9 cellular contexts compared by ENCODE assay signal in genomic region chr1:109493227-109493626, GRCh38. TPM values are rescaled to one million over a fixed set of nuclear protein-coding genes. Genes with fewer than 3 reads are reported as not detected.
DNase-seq lines count a peak whose midpoint lies in the region; ATAC-seq and TF ChIP-seq lines count a peak whose summit lies in the region.
"Had no signal": no experiment of that assay in that cellular context is flagged by ENCODE, and none has a peak within 500 bp of the region (broad histone marks: within the 10 kb centered on the region; RNA-seq: fewer than 3 reads in every experiment).

No MANE protein-coding gene starts in this region.

- H3K36me3 ChIP-seq in lower lobe of right lung, result peaks cover 46% of the 10 kb centered on the region
- H3K36me3 ChIP-seq in tibial artery, result peaks cover 0 to 50% (median 27%) of the 10 kb centered on the region in 3 donors

- H3K27me3 Mint-ChIP-seq in activated T-cell treated with anti-CD3 and anti-CD28 coated beads, Interleukin-2, amount 50 U/mL, for 24 hours, result no peaks in the 10 kb centered on the region
- no peaks in the 10 kb centered on the region for H3K27me3 Mint-ChIP-seq in activated T-helper 1 cell treated with anti-CD3 and anti-CD28 coated beads, Interleukin-12 subunit alpha, Interleukin-12 subunit beta, Interleukin-2, Interleukin-4 antibody, amounts not matched to agents 30 ng/mL and 10 ng/mL and 1 ng/mL, durations not matched to agents 14 hours and 24 hours and 36 hours (ENCODE audit: insufficient read depth)
- H3K27me3 Mint-ChIP-seq: stimulated activated naive CD8-positive, alpha-beta T cell treated with anti-CD3 and anti-CD28 coated beads, Interleukin-15, amount 100 ng/mL, for 72 hours had no signal

- ATAC-seq in lower lobe of right lung (no peak), HG02571 (IDR thresholded peaks at IDR 0.05; ENCODE audit: unreplicated experiment) (no peak)

- H3K4me1 ChIP-seq in lower lobe of right lung (peaks cover 18% of the 10 kb centered on the region), tibial artery (peaks cover 0 to 35% (median 24%) of the 10 kb centered on the region in 4 donors)

- DNase-seq in activated T-cell treated with anti-CD3 and anti-CD28 coated beads, Interleukin-2, amount 50 U/mL, for 24 hours, result no peak
- no peak for DNase-seq in activated T-cell treated with anti-CD3 and anti-CD28 coated beads, Interleukin-2, amount 50 U/mL, for 48 hours
- DNase-seq in activated T-helper 1 cell treated with anti-CD3 and anti-CD28 coated beads, Interleukin-12 subunit alpha, Interleukin-12 subunit beta, Interleukin-2, Interleukin-4 antibody, amounts not matched to agents 30 ng/mL and 10 ng/mL and 1 ng/mL, durations not matched to agents 14 hours and 24 hours and 36 hours (ENCODE audit: low spot score), result no peak
- DNase-seq in lower lobe of right lung (no peak), tibial artery (no peak), SK-N-DZ (ENCODE audit: low spot score) (no peak), HuH-7 (ENCODE audit: low spot score) (no peak)

- H3K9me3 Mint-ChIP-seq in activated T-cell treated with anti-CD3 and anti-CD28 coated beads, Interleukin-2, amount 50 U/mL, for 24 hours, result no peaks in the 10 kb centered on the region
- no peaks in the 10 kb centered on the region for H3K9me3 Mint-ChIP-seq in activated T-helper 1 cell treated with anti-CD3 and anti-CD28 coated beads, Interleukin-12 subunit alpha, Interleukin-12 subunit beta, Interleukin-2, Interleukin-4 antibody, amounts not matched to agents 30 ng/mL and 10 ng/mL and 1 ng/mL, durations not matched to agents 14 hours and 24 hours and 36 hours
- H3K9me3 Mint-ChIP-seq: stimulated activated naive CD8-positive, alpha-beta T cell treated with anti-CD3 and anti-CD28 coated beads, Interleukin-15, amount 100 ng/mL, for 72 hours had no signal

- H3K4me1 Mint-ChIP-seq in activated T-cell treated with anti-CD3 and anti-CD28 coated beads, Interleukin-2, amount 50 U/mL, for 24 hours (ENCODE audit: low read depth), result peaks cover 47% of the 10 kb centered on the region
- H3K4me1 Mint-ChIP-seq in activated T-helper 1 cell treated with anti-CD3 and anti-CD28 coated beads, Interleukin-12 subunit alpha, Interleukin-12 subunit beta, Interleukin-2, Interleukin-4 antibody, amounts not matched to agents 30 ng/mL and 10 ng/mL and 1 ng/mL, durations not matched to agents 14 hours and 24 hours and 36 hours (ENCODE audit: low read depth), result peaks cover 30% of the 10 kb centered on the region

- intact Hi-C loops in activated T-helper 1 cell treated with anti-CD3 and anti-CD28 coated beads, Interleukin-12 subunit alpha, Interleukin-12 subunit beta, Interleukin-2, Interleukin-4 antibody, amounts not matched to agents 30 ng/mL and 10 ng/mL and 1 ng/mL, durations not matched to agents 14 hours and 24 hours and 36 hours (cut with micrococcal nuclease), result no loop called here
- intact Hi-C loops in lower lobe of right lung (cut with DNase I), result no loop called here
- intact Hi-C loops in tibial artery (cut with DNase I; ENCODE audit: low total_unique reads), result no loop called here

- no peak overlapping the region for H3K27ac Mint-ChIP-seq in activated T-cell treated with anti-CD3 and anti-CD28 coated beads, Interleukin-2, amount 50 U/mL, for 24 hours
- no peak overlapping the region for H3K27ac Mint-ChIP-seq in activated T-helper 1 cell treated with anti-CD3 and anti-CD28 coated beads, Interleukin-12 subunit alpha, Interleukin-12 subunit beta, Interleukin-2, Interleukin-4 antibody, amounts not matched to agents 30 ng/mL and 10 ng/mL and 1 ng/mL, durations not matched to agents 14 hours and 24 hours and 36 hours

- H3K27ac ChIP-seq in lower lobe of right lung (peak overlapping the region; percentile 81), tibial artery (peak overlapping the region; percentile 71 to 87)

- no peak overlapping the region for H3K4me3 ChIP-seq in lower lobe of right lung
- peak overlapping the region; percentile 78 to 89 for H3K4me3 ChIP-seq in tibial artery

- no peak for TF ChIP-seq CTCF in lower lobe of right lung (IDR thresholded peaks at IDR 0.05)
- no peak for TF ChIP-seq CTCF in tibial artery (IDR thresholded peaks at IDR 0.05)

- H3K27me3 ChIP-seq in lower lobe of right lung (ENCODE audit: low read depth) (no peaks in the 10 kb centered on the region), tibial artery (no peaks in the 10 kb centered on the region)

- H3K9me3 ChIP-seq in lower lobe of right lung (no peaks in the 10 kb centered on the region), tibial artery (no peaks in the 10 kb centered on the region)

- peaks cover 78% of the 10 kb centered on the region for H3K36me3 Mint-ChIP-seq in activated T-cell treated with anti-CD3 and anti-CD28 coated beads, Interleukin-2, amount 50 U/mL, for 24 hours (ENCODE audit: low read depth)
- H3K36me3 Mint-ChIP-seq in activated T-helper 1 cell treated with anti-CD3 and anti-CD28 coated beads, Interleukin-12 subunit alpha, Interleukin-12 subunit beta, Interleukin-2, Interleukin-4 antibody, amounts not matched to agents 30 ng/mL and 10 ng/mL and 1 ng/mL, durations not matched to agents 14 hours and 24 hours and 36 hours (ENCODE audit: low read depth), result peaks cover 34% of the 10 kb centered on the region

- H3K4me3 Mint-ChIP-seq in activated T-cell treated with anti-CD3 and anti-CD28 coated beads, Interleukin-2, amount 50 U/mL, for 24 hours, result peak overlapping the region; percentile 96
- H3K4me3 Mint-ChIP-seq in activated T-helper 1 cell treated with anti-CD3 and anti-CD28 coated beads, Interleukin-12 subunit alpha, Interleukin-12 subunit beta, Interleukin-2, Interleukin-4 antibody, amounts not matched to agents 30 ng/mL and 10 ng/mL and 1 ng/mL, durations not matched to agents 14 hours and 24 hours and 36 hours, result peak overlapping the region; percentile 96

RNA-seq across cellular contexts. Expression of gene CYB561D1, which starts 0.7 kb away (rescaled TPM):
- total RNA-seq in activated T-helper 1 cell treated with anti-CD3 and anti-CD28 coated beads, Interleukin-12 subunit alpha, Interleukin-12 subunit beta, Interleukin-2, Interleukin-4 antibody, amounts not matched to agents 30 ng/mL and 10 ng/mL and 1 ng/mL, durations not matched to agents 14 hours and 24 hours and 36 hours, result 12.6 and 13.4 TPM in 2 replicates
- total RNA-seq in lower lobe of right lung, result 15.1 TPM
- polyA plus RNA-seq in SK-N-DZ (2014; cell fraction: cytosol; rRNA removed), result 7.8 and 8.4 TPM in 2 replicates
- 6.6 and 8.0 TPM in 2 replicates for polyA plus RNA-seq in SK-N-DZ (2014; cell fraction: nucleus; rRNA removed)

RNA-seq across cellular contexts. Expression of gene ATXN7L2, which starts 9.5 kb away (rescaled TPM):
- 17.4 and 18.0 TPM in 2 replicates for total RNA-seq in activated T-helper 1 cell treated with anti-CD3 and anti-CD28 coated beads, Interleukin-12 subunit alpha, Interleukin-12 subunit beta, Interleukin-2, Interleukin-4 antibody, amounts not matched to agents 30 ng/mL and 10 ng/mL and 1 ng/mL, durations not matched to agents 14 hours and 24 hours and 36 hours
- total RNA-seq in lower lobe of right lung, result 3.8 TPM
- 11.1 and 15.7 TPM in 2 replicates for polyA plus RNA-seq in SK-N-DZ (2014; cell fraction: cytosol; rRNA removed)
- polyA plus RNA-seq in SK-N-DZ (2014; cell fraction: nucleus; rRNA removed), result 43.6 and 59.5 TPM in 2 replicates

RNA-seq across cellular contexts. Expression of gene AMIGO1, which starts 16.3 kb away (rescaled TPM):
- 1.2 TPM in 2 replicates for total RNA-seq in activated T-helper 1 cell treated with anti-CD3 and anti-CD28 coated beads, Interleukin-12 subunit alpha, Interleukin-12 subunit beta, Interleukin-2, Interleukin-4 antibody, amounts not matched to agents 30 ng/mL and 10 ng/mL and 1 ng/mL, durations not matched to agents 14 hours and 24 hours and 36 hours
- total RNA-seq in lower lobe of right lung, result 9.1 TPM
- polyA plus RNA-seq in SK-N-DZ (2014; cell fraction: cytosol; rRNA removed), result 3.3 and 4.5 TPM in 2 replicates
- 2.1 and 2.6 TPM in 2 replicates for polyA plus RNA-seq in SK-N-DZ (2014; cell fraction: nucleus; rRNA removed)

RNA-seq across cellular contexts. Expression of gene SYPL2, which starts 26.9 kb away (rescaled TPM):
- total RNA-seq in activated T-helper 1 cell treated with anti-CD3 and anti-CD28 coated beads, Interleukin-12 subunit alpha, Interleukin-12 subunit beta, Interleukin-2, Interleukin-4 antibody, amounts not matched to agents 30 ng/mL and 10 ng/mL and 1 ng/mL, durations not matched to agents 14 hours and 24 hours and 36 hours, result not detected in 2 replicates
- total RNA-seq in lower lobe of right lung, result 1.5 TPM
- polyA plus RNA-seq in SK-N-DZ (2014; cell fraction: cytosol; rRNA removed), result 0.07 and 0.08 TPM in 2 replicates
- polyA plus RNA-seq in SK-N-DZ (2014; cell fraction: nucleus; rRNA removed), result not detected in 2 replicates

RNA-seq across cellular contexts. Expression of gene GPR61, which starts 46.4 kb away (rescaled TPM):
- total RNA-seq in activated T-helper 1 cell treated with anti-CD3 and anti-CD28 coated beads, Interleukin-12 subunit alpha, Interleukin-12 subunit beta, Interleukin-2, Interleukin-4 antibody, amounts not matched to agents 30 ng/mL and 10 ng/mL and 1 ng/mL, durations not matched to agents 14 hours and 24 hours and 36 hours, result not detected in 2 replicates
- total RNA-seq in lower lobe of right lung, result not detected
- not detected in 2 replicates for polyA plus RNA-seq in SK-N-DZ (2014; cell fraction: cytosol; rRNA removed)
- not detected in 2 replicates for polyA plus RNA-seq in SK-N-DZ (2014; cell fraction: nucleus; rRNA removed)
